8 cellular contexts compared by ENCODE assay signal in the genomic region with DNA sequence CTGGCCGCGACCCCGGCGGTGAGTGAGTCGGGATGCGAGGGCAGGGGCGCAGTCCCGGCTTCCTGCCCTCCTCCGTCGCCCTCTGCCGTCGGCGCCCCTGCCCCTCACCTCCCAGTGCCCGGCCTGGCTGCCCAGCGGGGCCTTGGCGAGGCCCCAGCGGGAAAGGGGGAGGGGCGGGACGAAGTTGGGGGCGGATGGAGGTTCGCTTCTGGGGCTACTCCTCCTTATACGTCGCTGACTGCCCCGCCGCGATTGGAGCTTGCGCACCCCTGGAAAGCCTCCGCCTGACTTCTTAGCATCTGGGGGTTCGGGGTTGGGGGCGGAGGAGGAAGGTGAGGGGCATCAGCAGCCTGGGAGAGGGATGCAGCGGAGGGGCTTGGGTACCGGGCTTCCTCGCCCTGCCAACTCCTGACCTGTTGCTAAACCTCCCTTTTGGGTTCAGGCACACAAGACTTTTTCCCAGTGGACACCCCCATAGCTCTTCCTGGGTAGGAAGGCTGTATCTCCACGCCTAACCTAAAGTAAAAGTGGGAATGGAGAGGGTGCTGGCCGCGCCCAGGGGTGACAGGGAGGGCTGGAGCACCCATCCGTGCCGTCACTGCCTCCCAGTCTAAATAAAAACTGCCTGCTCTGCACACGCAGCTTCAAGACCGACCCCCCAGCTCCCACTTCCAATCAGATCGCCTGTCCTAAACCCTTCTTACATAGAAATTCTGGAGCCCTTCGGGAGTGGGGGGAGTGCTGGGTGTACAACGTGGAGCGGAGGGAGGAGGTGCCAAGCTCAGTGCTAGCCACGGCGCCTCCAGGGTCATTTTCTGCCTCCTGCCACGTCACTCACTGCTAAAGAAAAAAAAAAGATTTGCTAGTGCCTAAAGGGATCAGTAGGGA. TPM values are rescaled to one million over a fixed set of nuclear protein-coding genes. Genes with fewer than 3 reads are reported as not detected.
DNase-seq lines count a peak whose midpoint lies in the region; TF ChIP-seq lines count a peak whose summit lies in the region.

No MANE protein-coding gene starts in this region.

- peak overlapping the region; percentile 95 for H3K27ac ChIP-seq in HUES48 (ENCODE audit: low read depth, low read length)
- peak overlapping the region; percentile 90 for H3K27ac ChIP-seq in subcutaneous abdominal adipose tissue (ENCODE audit: low read depth, low read length)

- H3K9me3 ChIP-seq in HUES48 (ENCODE audit: control insufficient read depth, insufficient read depth, low read length) (no peaks in the 10 kb centered on the region), subcutaneous abdominal adipose tissue (ENCODE audit: control insufficient read depth in 5 of 5, low read length in 5 of 5) (no peaks in the 10 kb centered on the region)

- no peaks in the 10 kb centered on the region for H3K9me3 Mint-ChIP-seq in neural crest cell

- H3K4me1 Mint-ChIP-seq in neural crest cell, result peaks cover 21% of the 10 kb centered on the region

- peaks cover 6% of the 10 kb centered on the region; the same call in 1 of the 2 replicates for H3K4me1 ChIP-seq in HUES48 (ENCODE audit: control insufficient read depth, insufficient read depth, low read length)
- peaks cover 8 to 43% (median 35%) of the 10 kb centered on the region in 5 donors for H3K4me1 ChIP-seq in subcutaneous abdominal adipose tissue (ENCODE audit: control insufficient read depth in 5 of 5, insufficient read depth in 5 of 5, low read length in 5 of 5)

- H3K36me3 ChIP-seq in HUES48 (ENCODE audit: control insufficient read depth, insufficient read depth, low read length), result 0 out of 2 replicates have a peak, but pooled peaks cover 3% of the 10 kb centered on the region
- no peaks in the 10 kb centered on the region for H3K36me3 ChIP-seq in subcutaneous abdominal adipose tissue (ENCODE audit: control insufficient read depth in 5 of 5, insufficient read depth in 5 of 5, low read length in 5 of 5)

- peak overlapping the region; percentile 92 for H3K4me3 ChIP-seq in HUES48 (ENCODE audit: low read depth, low read length)
- H3K4me3 ChIP-seq in foreskin fibroblast (ENCODE audit: low read depth in 1 of 2, low read length in 2 of 2), result peak overlapping the region; percentile 88 to 90
- H3K4me3 ChIP-seq in subcutaneous abdominal adipose tissue (ENCODE audit: low read depth in 1 of 5, low read length in 5 of 5), result peak overlapping the region; percentile 70 to 96 (median 94)

- peak overlapping the region; percentile 92 for H3K27ac Mint-ChIP-seq in neural crest cell (ENCODE audit: unreplicated experiment)

- peak overlapping the region; percentile 90 for H3K9ac ChIP-seq in HUES48 (ENCODE audit: low read depth, low read length)
- H3K9ac ChIP-seq in subcutaneous abdominal adipose tissue (ENCODE audit: low read length in 5 of 5), result peak overlapping the region; percentile 68 to 96 (median 85)

- H3K27me3 ChIP-seq in HUES48 (ENCODE audit: control insufficient read depth, insufficient read depth, low read length) (peaks cover 6% of the 10 kb centered on the region; the same call in 1 of the 2 replicates), subcutaneous abdominal adipose tissue (ENCODE audit: control insufficient read depth in 5 of 5, insufficient read depth in 4 of 5, low read length in 5 of 5) (no peaks in the 10 kb centered on the region)

- H3K27me3 Mint-ChIP-seq in neural crest cell (ENCODE audit: low read depth), result no peaks in the 10 kb centered on the region

- TF ChIP-seq CTCF in GM20000 (IDR thresholded peaks at IDR 0.05; ENCODE audit: extremely low read depth, missing control alignments) (no peak), foreskin fibroblast (IDR thresholded peaks at IDR 0.05; ENCODE audit: low read depth, low read length) (no peak), neural crest cell (conservative IDR thresholded peaks at IDR 0.05) (no peak)

- peaks cover 2% of the 10 kb centered on the region for H3K36me3 Mint-ChIP-seq in neural crest cell (ENCODE audit: low read depth)

- H3K4me3 Mint-ChIP-seq in neural crest cell, result peak overlapping the region; percentile 97

- DNase-seq in COR-L47 (lab: John Stamatoyannopoulos, UW) (peak; percentile 73), GM20000 (ENCODE audit: low spot score) (peak; percentile 78), RPMI7951 (ENCODE audit: low read depth) (peak; percentile 88), activated gamma-delta T cell treated with Interleukin-2 at 50 U/mL for 16 hours (peak; percentile 52), foreskin fibroblast (peak; percentile 72 to 89), neural crest cell (ENCODE audit: low read depth, low spot score) (peak; percentile 34)

RNA-seq across cellular contexts. Expression of a gene that starts 0.6 kb away (rescaled TPM):
- 48.6 and 60.6 TPM in 2 replicates for total RNA-seq in RPMI7951 (2014; rRNA removed; shearing (Covaris generic))
- total RNA-seq in neural crest cell, result 27.9 and 29.9 TPM in 2 replicates

RNA-seq across cellular contexts. Expression of a gene that starts 30.7 kb away (rescaled TPM):
- 5.6 and 7.7 TPM in 2 replicates for total RNA-seq in RPMI7951 (2014; rRNA removed; shearing (Covaris generic))
- 17.6 and 20.4 TPM in 2 replicates for total RNA-seq in neural crest cell

Comparison
In these comparisons a context has a peak if more than half of its experiments do, and no peak if none do; other contexts are left out.
1. Peak in every context shown above with its lines: DNase-seq, H3K4me3 ChIP-seq and H3K27ac ChIP-seq.
2. DNase-seq: peak in every context shown above with its lines; median percentile 88 in RPMI7951; 80 in foreskin fibroblast; 78 in GM20000; 73 in COR-L47; 52 in activated gamma-delta T cell treated with Interleukin-2 at 50 U/mL for 16 hours; 34 in neural crest cell.